12 cellular contexts compared by ENCODE assay signal in the genomic region with DNA sequence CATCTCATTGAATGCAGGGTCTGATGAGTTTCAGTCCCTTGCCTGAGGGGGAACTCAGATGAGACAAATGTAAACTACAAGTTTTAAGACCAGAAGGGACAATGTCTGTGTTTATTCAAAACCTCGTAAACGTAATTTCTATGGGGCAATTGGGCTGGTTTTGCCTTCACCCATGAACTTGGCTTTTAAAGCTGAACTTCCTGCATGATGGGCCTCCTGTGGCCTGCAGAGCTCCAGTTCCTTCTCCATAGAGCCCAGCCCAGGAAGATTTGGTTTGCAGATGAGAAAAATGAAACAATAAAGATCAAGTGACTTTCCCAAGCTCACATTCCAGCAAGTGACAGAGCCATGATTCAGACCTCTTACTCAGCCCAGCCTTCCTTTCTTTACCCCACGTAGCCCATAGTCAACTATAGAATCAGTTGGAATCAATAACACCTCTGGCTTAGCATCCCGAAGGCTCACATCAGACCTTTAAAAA.
DNase-seq lines count a peak whose midpoint lies in the region; TF ChIP-seq lines count a peak whose summit lies in the region.
"Had no signal": no experiment of that assay in that cellular context is flagged by ENCODE, and none has a peak within 500 bp of the region (broad histone marks: within the 10 kb centered on the region; RNA-seq: fewer than 3 reads in every experiment).

No MANE protein-coding gene starts in this region.

- no peak overlapping the region for H3K4me3 ChIP-seq in testis
- no peak overlapping the region for H3K4me3 ChIP-seq in adrenal gland

- intact Hi-C loops in testis (cut with DNase I; ENCODE audit: low total_unique reads) = no loop called here
- intact Hi-C loops in adrenal gland (cut with DNase I) = no loop called here

- no peak for TF ChIP-seq CTCF in testis (IDR thresholded peaks at IDR 0.05)
- no peak for TF ChIP-seq CTCF in adrenal gland (IDR thresholded peaks at IDR 0.05)

- H3K27me3 ChIP-seq in testis (no peaks in the 10 kb centered on the region), adrenal gland (no peaks in the 10 kb centered on the region)

- H3K4me1 ChIP-seq in testis (no peaks in the 10 kb centered on the region), adrenal gland (replicated peaks in 1 of 2) (no peaks in the 10 kb centered on the region)

- DNase-seq in EH (ENCODE audit: low read depth) (peak; percentile 99), NCI-H69 (lab: John Stamatoyannopoulos, UW) (peak; percentile 84), dedifferentiated amniotic fluid mesenchymal stem cell (ENCODE audit: extremely low spot score) (peak; percentile 64), myocyte (ENCODE audit: low read depth) (peak; percentile 66), HEK293T (ENCODE audit: extremely low spot score) (no peak), testis (no peak), NCI-H187 (lab: John Stamatoyannopoulos, UW) (no peak), adrenal gland (no peak)
- DNase-seq: activated CD8-positive, alpha-beta memory T cell treated with anti-CD3 and anti-CD28 coated beads, Interleukin-2, amount 50 U/mL, for 4 hours; GOT3; NCI-H345; T-cell had no signal

- H3K27ac ChIP-seq in testis = no peak overlapping the region
- H3K27ac ChIP-seq in adrenal gland = no peak overlapping the region

- WGBS in testis, 2 donors = 67 to 98% methylated on average over 4 of the region's 4 CpGs
- WGBS in adrenal gland, 4 donors = 62 to 83% (median 80%) methylated on average over 4 of the region's 4 CpGs

- POLR2A ChIA-PET in HEK293T (lab: Yijun Ruan, JAX) = no interaction called here

- H3K36me3 ChIP-seq in testis (ENCODE audit: low read depth, missing control alignments) (no peaks in the 10 kb centered on the region), adrenal gland (replicated peaks in 1 of 2) (no peaks in the 10 kb centered on the region)

- CTCF ChIA-PET in HEK293T (lab: Yijun Ruan, JAX) = no interaction called here

- TF ChIP-seq POLR2A in testis (IDR thresholded peaks at IDR 0.05) (no peak), adrenal gland (IDR thresholded peaks at IDR 0.05) (no peak)

- H3K9me3 ChIP-seq in testis (no peaks in the 10 kb centered on the region), adrenal gland (replicated peaks in 1 of 3) (no peaks in the 10 kb centered on the region)

TF ChIP-seq in HEK293T, 16 proteins besides CTCF, POLR2A, EP300 and RAD21:
- TF ChIP-seq SP1 (IDR thresholded peaks at IDR 0.05) (no peak), LEF1 (IDR thresholded peaks at IDR 0.05; ENCODE audit: borderline replicate concordance) (no peak), HDGF (IDR thresholded peaks at IDR 0.05; ENCODE audit: borderline replicate concordance) (no peak), PKNOX1 (IDR thresholded peaks at IDR 0.05) (no peak), FOXM1 (IDR thresholded peaks at IDR 0.05; ENCODE audit: borderline replicate concordance) (no peak), NFRKB (IDR thresholded peaks at IDR 0.05) (no peak), CTBP1 (IDR thresholded peaks at IDR 0.05; ENCODE audit: borderline replicate concordance) (no peak)

Comparison
In these comparisons a context has a peak if more than half of its experiments do, and no peak if none do; other contexts are left out.
1. DNase-seq: peak in EH (single experiment), NCI-H69 (single experiment), dedifferentiated amniotic fluid mesenchymal stem cell (single experiment) and myocyte (single experiment); none in HEK293T (single experiment), testis (single experiment), NCI-H187 (0 of 2) and adrenal gland (0 of 7).